In genomic region chr6:11964101-11964500, GRCh38 we compare ENCODE assay signal across 29 cellular contexts.
"Had no signal": no experiment of that assay in that cellular context is flagged by ENCODE, and none has a peak within 500 bp of the region (broad histone marks: within the 10 kb centered on the region; RNA-seq: fewer than 3 reads in every experiment).

No MANE protein-coding gene starts in this region.

- H3K4me3 Mint-ChIP-seq: stimulated activated effector memory CD8-positive, alpha-beta T cell treated with anti-CD3 and anti-CD28 coated beads, Interleukin-12 subunit alpha, Interleukin-12 subunit beta, amount 100 ng/mL, for 72 hours; stimulated activated memory B cell treated with anti-CD40 and anti-IgM and Interleukin-4, amounts not matched to agents 10 μg/mL and 1 μg/mL and 100 μg/mL, for 72 hours; stimulated activated naive B cell treated with anti-CD40 and anti-IgM and Interleukin-4, amounts not matched to agents 10 μg/mL and 1 μg/mL and 100 μg/mL, for 72 hours; stimulated activated naive CD8-positive, alpha-beta T cell treated with anti-CD3 and anti-CD28 coated beads, Interleukin-15, amount 100 ng/mL, for 72 hours; stimulated activated naive CD8-positive, alpha-beta T cell treated with anti-CD3 and anti-CD28 coated beads, Interleukin-15, Interleukin-2, amounts not matched to agents 100 ng/mL and 50 ng/mL, for 24 hours; type B pancreatic cell had no signal

- ATAC-seq: stimulated activated effector memory CD8-positive, alpha-beta T cell treated with anti-CD3 and anti-CD28 coated beads, Interleukin-12 subunit alpha, Interleukin-12 subunit beta, amount 100 ng/mL, for 72 hours; stimulated activated memory B cell treated with anti-CD40 and anti-IgM and Interleukin-4, amounts not matched to agents 10 μg/mL and 1 μg/mL and 100 μg/mL, for 72 hours; stimulated activated naive B cell treated with anti-CD40 and anti-IgM and Interleukin-4, amounts not matched to agents 10 μg/mL and 1 μg/mL and 100 μg/mL, for 72 hours; stimulated activated naive CD8-positive, alpha-beta T cell treated with anti-CD3 and anti-CD28 coated beads, Interleukin-15, amount 100 ng/mL, for 72 hours; stimulated activated naive CD8-positive, alpha-beta T cell treated with anti-CD3 and anti-CD28 coated beads, Interleukin-15, Interleukin-2, amounts not matched to agents 100 U/mL and 50 U/mL, for 24 hours; upper lobe of right lung had no signal

- DNase-seq: stimulated activated CD4-positive, alpha-beta T cell treated with anti-CD3 and anti-CD28 coated beads, Interleukin-2, amount 100 ng/mL, for 48 hours; stimulated activated CD4-positive, alpha-beta T cell treated with anti-CD3 and anti-CD28 coated beads, Interleukin-4, amount 100 ng/mL, for 1 hour; stimulated activated CD4-positive, alpha-beta T cell treated with anti-CD3 and anti-CD28 coated beads, Interleukin-4, amount 100 ng/mL, for 24 hours; stimulated activated CD4-positive, alpha-beta T cell treated with anti-CD3 and anti-CD28 coated beads, Interleukin-4, amount 100 ng/mL, for 4 hours; stimulated activated CD8-positive, alpha-beta memory T cell treated with anti-CD3 and anti-CD28 coated beads, Interleukin-4, amount 100 ng/mL, for 48 hours; stimulated activated naive B cell treated with anti-CD40 and anti-IgM and Interleukin-4, amounts not matched to agents 10 μg/mL and 1 μg/mL and 100 μg/mL, for 72 hours; stimulated activated naive CD4-positive, alpha-beta T cell; stimulated activated naive CD4-positive, alpha-beta T cell treated with Interleukin-2 at 50 U/mL for 16 hours; stimulated activated naive CD8-positive, alpha-beta T cell treated with anti-CD3 and anti-CD28 coated beads, Interleukin-15, amount 100 ng/mL, for 72 hours; stimulated activated naive CD8-positive, alpha-beta T cell treated with anti-CD3 and anti-CD28 coated beads, Interleukin-15, Interleukin-2, amounts not matched to agents 100 U/mL and 50 U/mL, for 24 hours; stomach; substantia nigra; testis; thyroid gland; tibial artery; transverse colon; trophoblast cell; upper lobe of left lung; upper lobe of right lung; uterus had no signal

- H3K9me3 ChIP-seq: stomach, suprapubic skin, testis, thoracic aorta, thyroid gland, tibial artery, tibial nerve, transverse colon, upper lobe of left lung, upper lobe of right lung, uterus, vagina had no signal

- H3K4me1 ChIP-seq: thyroid gland, transverse colon, upper lobe of right lung, uterus had no signal

- H3K4me3 ChIP-seq: stomach, suprapubic skin, testis, thoracic aorta, thyroid gland, tibial artery, tibial nerve, transverse colon, upper lobe of left lung, upper lobe of right lung, uterus, vagina had no signal

- H3K27ac ChIP-seq: stomach, suprapubic skin, testis, thoracic aorta, thyroid gland, tibial artery, tibial nerve, transverse colon, upper lobe of left lung, upper lobe of right lung, uterus, vagina had no signal

- H3K27me3 ChIP-seq: stomach, suprapubic skin, testis, thyroid gland, tibial artery, tibial nerve, transverse colon, upper lobe of left lung, upper lobe of right lung, uterus, vagina had no signal

- H3K4me1 Mint-ChIP-seq: stimulated activated naive CD8-positive, alpha-beta T cell treated with anti-CD3 and anti-CD28 coated beads, Interleukin-15, amount 100 ng/mL, for 72 hours had no signal

- FAIRE-seq: urothelium cell line had no signal

- H3K9me3 Mint-ChIP-seq: stimulated activated effector memory CD8-positive, alpha-beta T cell treated with anti-CD3 and anti-CD28 coated beads, Interleukin-12 subunit alpha, Interleukin-12 subunit beta, amount 100 ng/mL, for 72 hours; stimulated activated memory B cell treated with anti-CD40 and anti-IgM and Interleukin-4, amounts not matched to agents 10 μg/mL and 1 μg/mL and 100 μg/mL, for 72 hours; stimulated activated naive B cell treated with anti-CD40 and anti-IgM and Interleukin-4, amounts not matched to agents 10 μg/mL and 1 μg/mL and 100 μg/mL, for 72 hours; stimulated activated naive CD8-positive, alpha-beta T cell treated with anti-CD3 and anti-CD28 coated beads, Interleukin-15, Interleukin-2, amounts not matched to agents 100 ng/mL and 50 ng/mL, for 24 hours had no signal

- H3K36me3 Mint-ChIP-seq: stimulated activated effector memory CD8-positive, alpha-beta T cell treated with anti-CD3 and anti-CD28 coated beads, Interleukin-12 subunit alpha, Interleukin-12 subunit beta, amount 100 ng/mL, for 72 hours; stimulated activated memory B cell treated with anti-CD40 and anti-IgM and Interleukin-4, amounts not matched to agents 10 μg/mL and 1 μg/mL and 100 μg/mL, for 72 hours; stimulated activated naive B cell treated with anti-CD40 and anti-IgM and Interleukin-4, amounts not matched to agents 10 μg/mL and 1 μg/mL and 100 μg/mL, for 72 hours; type B pancreatic cell had no signal

- H3K27ac Mint-ChIP-seq: stimulated activated effector memory CD8-positive, alpha-beta T cell treated with anti-CD3 and anti-CD28 coated beads, Interleukin-12 subunit alpha, Interleukin-12 subunit beta, amount 100 ng/mL, for 72 hours; stimulated activated memory B cell treated with anti-CD40 and anti-IgM and Interleukin-4, amounts not matched to agents 10 μg/mL and 1 μg/mL and 100 μg/mL, for 72 hours; stimulated activated naive B cell treated with anti-CD40 and anti-IgM and Interleukin-4, amounts not matched to agents 10 μg/mL and 1 μg/mL and 100 μg/mL, for 72 hours; stimulated activated naive CD8-positive, alpha-beta T cell treated with anti-CD3 and anti-CD28 coated beads, Interleukin-15, amount 100 ng/mL, for 72 hours; stimulated activated naive CD8-positive, alpha-beta T cell treated with anti-CD3 and anti-CD28 coated beads, Interleukin-15, Interleukin-2, amounts not matched to agents 100 ng/mL and 50 ng/mL, for 24 hours; type B pancreatic cell had no signal

- H3K27me3 Mint-ChIP-seq: stimulated activated memory B cell treated with anti-CD40 and anti-IgM and Interleukin-4, amounts not matched to agents 10 μg/mL and 1 μg/mL and 100 μg/mL, for 72 hours; stimulated activated naive CD8-positive, alpha-beta T cell treated with anti-CD3 and anti-CD28 coated beads, Interleukin-15, amount 100 ng/mL, for 72 hours; stimulated activated naive CD8-positive, alpha-beta T cell treated with anti-CD3 and anti-CD28 coated beads, Interleukin-15, Interleukin-2, amounts not matched to agents 100 ng/mL and 50 ng/mL, for 24 hours; type B pancreatic cell had no signal

- H3K36me3 ChIP-seq: stomach, suprapubic skin, thoracic aorta, thyroid gland, tibial artery, tibial nerve, transverse colon, upper lobe of left lung, upper lobe of right lung, uterus, vagina had no signal
